ENCODE assay signal across 14 cellular contexts in genomic region chr2:170498559-170498958, GRCh38.
"Had no signal": no experiment of that assay in that cellular context is flagged by ENCODE, and none has a peak within 500 bp of the region (broad histone marks: within the 10 kb centered on the region; RNA-seq: fewer than 3 reads in every experiment).

No MANE protein-coding gene starts in this region.

- ATAC-seq: activated CD8-positive, alpha-beta memory T cell treated with anti-CD3 and anti-CD28 coated beads, Interleukin-2, amount 10 ng/mL, durations not matched to agents 7 days and 5 days; gastroesophageal sphincter had no signal

- H3K9me3 Mint-ChIP-seq: activated T-cell treated with anti-CD3 and anti-CD28 coated beads, Interleukin-2, amount 50 U/mL, for 24 hours had no signal

- DNase-seq: activated CD4-positive, alpha-beta T cell treated with anti-CD3 and anti-CD28 coated beads, Interleukin-2, amount 50 U/mL, for 4 hours; activated CD8-positive, alpha-beta memory T cell treated with anti-CD3 and anti-CD28 coated beads, Interleukin-2, amount 10 ng/mL, durations not matched to agents 7 days and 5 days; activated effector memory CD4-positive, alpha-beta T cell treated with anti-CD3 and anti-CD28 coated beads, Interleukin-2, amount 50 U/mL, for 16 hours; activated T-cell treated with anti-CD3 and anti-CD28 coated beads, Interleukin-2, amount 50 U/mL, for 24 hours; amygdala; brain microvascular endothelial cell; effector memory CD4-positive, alpha-beta T cell; kidney; ovary; stimulated activated CD4-positive, alpha-beta T cell treated with anti-CD3 and anti-CD28 coated beads, Interleukin-2, amount 100 ng/mL, for 48 hours; stimulated activated naive CD4-positive, alpha-beta T cell treated with Interleukin-2 at 50 U/mL for 16 hours; trophoblast cell had no signal

- H3K27ac Mint-ChIP-seq: activated CD8-positive, alpha-beta memory T cell treated with anti-CD3 and anti-CD28 coated beads, Interleukin-2, amount 10 ng/mL, durations not matched to agents 7 days and 5 days; activated naive CD8-positive, alpha-beta T cell; activated T-cell treated with anti-CD3 and anti-CD28 coated beads, Interleukin-2, amount 50 U/mL, for 24 hours had no signal

- FAIRE-seq: kidney had no signal

- H3K36me3 Mint-ChIP-seq: activated CD8-positive, alpha-beta memory T cell treated with anti-CD3 and anti-CD28 coated beads, Interleukin-2, amount 10 ng/mL, durations not matched to agents 7 days and 5 days; activated naive CD8-positive, alpha-beta T cell had no signal

- H3K4me3 Mint-ChIP-seq: activated CD8-positive, alpha-beta memory T cell treated with anti-CD3 and anti-CD28 coated beads, Interleukin-2, amount 10 ng/mL, durations not matched to agents 7 days and 5 days; activated naive CD8-positive, alpha-beta T cell; activated T-cell treated with anti-CD3 and anti-CD28 coated beads, Interleukin-2, amount 50 U/mL, for 24 hours had no signal
